Comparison of ENCODE assay signal across 8 cellular contexts in the genomic region with DNA sequence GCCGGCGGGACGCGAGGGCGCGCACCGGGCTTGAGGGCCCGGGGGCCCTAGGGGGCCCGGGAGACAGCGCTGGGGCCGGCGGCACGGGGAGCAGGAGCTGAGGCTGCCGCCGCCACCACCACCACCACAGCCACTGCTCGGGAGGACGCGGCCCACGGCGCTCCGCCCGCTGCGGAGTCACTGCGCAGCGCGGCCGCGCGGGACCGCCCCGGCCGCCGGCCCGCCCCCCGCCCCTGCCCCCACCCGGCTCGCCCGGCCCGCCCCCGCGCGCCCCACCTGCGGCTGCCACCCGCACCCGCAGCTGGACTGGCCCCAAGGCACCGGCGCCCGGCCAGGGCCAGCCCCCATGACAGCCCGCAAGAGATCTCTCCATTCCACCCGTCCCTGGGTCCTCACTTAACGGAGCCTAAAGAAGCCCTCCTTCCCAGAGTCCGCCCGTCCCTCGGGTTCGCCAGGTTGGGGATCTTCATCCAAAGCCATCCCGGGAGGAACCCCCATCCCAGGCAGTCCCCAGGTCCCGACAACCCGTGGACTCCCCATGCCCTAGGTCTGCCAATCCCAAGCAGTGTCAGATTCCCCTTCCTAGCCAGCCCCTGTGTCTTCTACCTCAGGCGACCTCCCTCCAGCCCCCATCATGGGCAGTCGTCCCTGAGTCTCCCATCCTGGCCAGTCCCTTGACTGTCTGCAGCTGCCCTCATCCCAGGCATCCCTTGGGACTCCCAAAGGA. TPM values are rescaled to one million over a fixed set of nuclear protein-coding genes. Genes with fewer than 3 reads are reported as not detected.
DNase-seq lines count a peak whose midpoint lies in the region; ATAC-seq and TF ChIP-seq lines count a peak whose summit lies in the region.

No MANE protein-coding gene starts in this region.

- intact Hi-C loops in CD4-positive, alpha-beta memory T cell (cut with micrococcal nuclease), result no loop called here
- intact Hi-C loops in PC-3 (cut with micrococcal nuclease), result no loop called here
- intact Hi-C loops in naive thymus-derived CD4-positive, alpha-beta T cell (cut with micrococcal nuclease), result no loop called here

- CTCF ChIA-PET in CD4-positive, alpha-beta memory T cell (lab: Charles Lee; ENCODE audit: partially characterized antibody), result interaction anchor here (0.6 to 5.0 kb wide), 4 partner anchors 9 to 161 kb away, joined by 3 to 40 read pairs (median 4); no protein-coding TSS in a partner anchor
- CTCF ChIA-PET in PC-3 (lab: Charles Lee), result no interaction called here
- CTCF ChIA-PET in naive thymus-derived CD4-positive, alpha-beta T cell (lab: Charles Lee), result no interaction called here

- peak overlapping the region; percentile 98 for H3K4me2 ChIP-seq in PC-3 (ENCODE audit: low read length)

- H4K20me1 ChIP-seq in PC-3 (ENCODE audit: low read length), result no peaks in the 10 kb centered on the region

- peak overlapping the region in 1 of 2 donors; percentile 49 for H3K4me3 ChIP-seq in CD4-positive, alpha-beta memory T cell (ENCODE audit: low read length in 2 of 2)
- H3K4me3 ChIP-seq in PC-3 (ENCODE audit: low read length) (peak overlapping the region; percentile 83), endodermal cell (ENCODE audit: low read length) (peak overlapping the region; percentile 71)
- H3K4me3 ChIP-seq in naive thymus-derived CD4-positive, alpha-beta T cell (ENCODE audit: low read length), result peak overlapping the region; percentile 35

- H3K36me3 Mint-ChIP-seq in CD4-positive, alpha-beta memory T cell, result peaks cover 0 to 2% of the 10 kb centered on the region in 2 donors
- H3K36me3 Mint-ChIP-seq in endodermal cell (ENCODE audit: low read depth), result no peaks in the 10 kb centered on the region
- peaks cover 0 to 2% (median 0%) of the 10 kb centered on the region in 5 donors for H3K36me3 Mint-ChIP-seq in naive thymus-derived CD4-positive, alpha-beta T cell

- no TSS peak for BruUV-seq in PC-3 (replicated peaks; lab: Mats Ljungman, UMichigan)

- H3K36me3 ChIP-seq in CD4-positive, alpha-beta memory T cell (ENCODE audit: insufficient read depth, low read length), result no peaks in the 10 kb centered on the region
- H3K36me3 ChIP-seq in PC-3 (ENCODE audit: low read depth, low read length) (no peaks in the 10 kb centered on the region), endodermal cell (ENCODE audit: control insufficient read depth, insufficient read depth, low read length) (no peaks in the 10 kb centered on the region)
- H3K36me3 ChIP-seq in naive thymus-derived CD4-positive, alpha-beta T cell (ENCODE audit: control insufficient read depth in 2 of 3, insufficient read depth in 3 of 3, low read length in 3 of 3), result no peaks in the 10 kb centered on the region

- H3K9ac ChIP-seq in PC-3 (ENCODE audit: low read length), result no peak overlapping the region
- H3K9ac ChIP-seq in endodermal cell (ENCODE audit: extremely low read depth, low read length, poor library complexity, severe bottlenecking), result no peak overlapping the region

- H3K9me2 ChIP-seq in PC-3 (replicated peaks; ENCODE audit: low read length), result no peaks in the 10 kb centered on the region

- no peaks in the 10 kb centered on the region for H3K9me3 ChIP-seq in CD4-positive, alpha-beta memory T cell (ENCODE audit: control insufficient read depth in 1 of 2, low read length in 2 of 2)
- no peaks in the 10 kb centered on the region for H3K9me3 ChIP-seq in PC-3 (ENCODE audit: low read length)
- H3K9me3 ChIP-seq in endodermal cell (ENCODE audit: control insufficient read depth, low read length), result no peaks in the 10 kb centered on the region
- no peaks in the 10 kb centered on the region for H3K9me3 ChIP-seq in naive thymus-derived CD4-positive, alpha-beta T cell (ENCODE audit: control insufficient read depth in 2 of 3, low read length in 3 of 3)

- POLR2A ChIA-PET in CD4-positive, alpha-beta memory T cell (lab: Charles Lee; ENCODE audit: partially characterized antibody), result interaction anchor here (1.3 kb wide), 1 partner anchor 102 kb away, joined by 4 read pairs; the partner anchor contains the start of genes RIBC1 and SMC1A
- POLR2A ChIA-PET in PC-3 (lab: Charles Lee; ENCODE audit: unreplicated experiment), result no interaction called here
- POLR2A ChIA-PET in naive thymus-derived CD4-positive, alpha-beta T cell (lab: Charles Lee), result interaction anchor here (1.4 kb wide), 1 partner anchor 103 kb away, joined by 3 read pairs; no protein-coding TSS in a partner anchor

- H3K79me2 ChIP-seq in PC-3 (ENCODE audit: low read length), result no peaks in the 10 kb centered on the region

- peaks cover 16% of the 10 kb centered on the region for H3K4me1 ChIP-seq in CD4-positive, alpha-beta memory T cell (ENCODE audit: insufficient read depth, low read length)
- 0 out of 2 replicates have a peak, but pooled peaks cover 9% of the 10 kb centered on the region for H3K4me1 ChIP-seq in PC-3 (ENCODE audit: insufficient read depth, low read length)
- H3K4me1 ChIP-seq in endodermal cell (ENCODE audit: control insufficient read depth, insufficient read depth, low read length), result no peaks in the 10 kb centered on the region
- no peaks in the 10 kb centered on the region for H3K4me1 ChIP-seq in naive thymus-derived CD4-positive, alpha-beta T cell (ENCODE audit: control insufficient read depth in 2 of 2, insufficient read depth in 2 of 2, low read length in 2 of 2)

- no peaks in the 10 kb centered on the region for H3F3A ChIP-seq in PC-3 (ENCODE audit: low read length, unreplicated experiment)

- peaks cover 8% of the 10 kb centered on the region for H3K27me3 ChIP-seq in CD4-positive, alpha-beta memory T cell (ENCODE audit: insufficient read depth, low read length)
- H3K27me3 ChIP-seq in PC-3 (ENCODE audit: low read length), result peaks cover 17% of the 10 kb centered on the region
- H3K27me3 ChIP-seq in endodermal cell (ENCODE audit: control insufficient read depth, insufficient read depth, low read length, poor library complexity, severe bottlenecking), result peaks cover 57% of the 10 kb centered on the region
- peaks cover 0 to 11% of the 10 kb centered on the region in 2 donors for H3K27me3 ChIP-seq in naive thymus-derived CD4-positive, alpha-beta T cell (ENCODE audit: control insufficient read depth in 2 of 2, insufficient read depth in 2 of 2, low read length in 2 of 2)

- ATAC-seq in PC-3, result peak; percentile 65
- peak; percentile 56 for ATAC-seq in naive thymus-derived CD4-positive, alpha-beta T cell
- no peak for ATAC-seq in HG03460 (IDR thresholded peaks at IDR 0.05; ENCODE audit: unreplicated experiment)
- ATAC-seq in GM19395 (IDR thresholded peaks at IDR 0.05; ENCODE audit: unreplicated experiment), result no peak

- H3K4me1 Mint-ChIP-seq in CD4-positive, alpha-beta memory T cell, result peaks cover 12 to 23% (median 17%) of the 10 kb centered on the region in 4 donors
- H3K4me1 Mint-ChIP-seq in endodermal cell, result peaks cover 17% of the 10 kb centered on the region
- peaks cover 8 to 21% (median 13%) of the 10 kb centered on the region in 7 donors for H3K4me1 Mint-ChIP-seq in naive thymus-derived CD4-positive, alpha-beta T cell

- 7 to 30% methylated on average over 3 to 46 of the region's 60 CpGs for WGBS in endodermal cell (ENCODE audit: insufficient coverage in 1 of 2, insufficient read length in 1 of 2), 2 experiments

- H3K9me3 Mint-ChIP-seq in CD4-positive, alpha-beta memory T cell, result peaks cover 0 to 2% (median 0%) of the 10 kb centered on the region in 8 donors
- H3K9me3 Mint-ChIP-seq in endodermal cell, result peaks cover 64% of the 10 kb centered on the region
- H3K9me3 Mint-ChIP-seq in naive thymus-derived CD4-positive, alpha-beta T cell, result peaks cover 0 to 7% (median 0%) of the 10 kb centered on the region in 11 donors

- peak overlapping the region; percentile 82; the same call in 1 of the 2 replicates for H2AFZ ChIP-seq in PC-3 (ENCODE audit: low read length)

- no peak overlapping the region for H3K27ac ChIP-seq in CD4-positive, alpha-beta memory T cell (ENCODE audit: low read depth, low read length)
- no peak overlapping the region for H3K27ac ChIP-seq in PC-3 (ENCODE audit: low read length)
- H3K27ac ChIP-seq in endodermal cell (ENCODE audit: low read depth, low read length), result no peak overlapping the region
- no peak overlapping the region for H3K27ac ChIP-seq in naive thymus-derived CD4-positive, alpha-beta T cell (ENCODE audit: low read depth, low read length)

- H3K27ac Mint-ChIP-seq in CD4-positive, alpha-beta memory T cell, result peak overlapping the region in 2 of 7 donors; percentile 60 to 70
- H3K27ac Mint-ChIP-seq in endodermal cell, result no peak overlapping the region
- H3K27ac Mint-ChIP-seq in naive thymus-derived CD4-positive, alpha-beta T cell, result peak overlapping the region in 1 of 9 donors; percentile 56

- peak in 2 of 5 donors; percentile 23 to 24 for DNase-seq in CD4-positive, alpha-beta memory T cell
- DNase-seq in PC-3 (no peak), endodermal cell (peak; percentile 58), LoVo (ENCODE audit: low spot score) (no peak), DMS79 (lab: John Stamatoyannopoulos, UW) (no peak)
- DNase-seq in naive thymus-derived CD4-positive, alpha-beta T cell, result peak in 3 of 9 donors; percentile 7 to 11 (median 9)

- peak overlapping the region; percentile 46 to 88 (median 67) for H3K4me3 Mint-ChIP-seq in CD4-positive, alpha-beta memory T cell
- peak overlapping the region; percentile 64 for H3K4me3 Mint-ChIP-seq in endodermal cell
- H3K4me3 Mint-ChIP-seq in naive thymus-derived CD4-positive, alpha-beta T cell, result peak overlapping the region; percentile 44 to 89 (median 72)

- TF ChIP-seq CTCF in PC-3 (conservative IDR thresholded peaks at IDR 0.05; ENCODE audit: low read depth, low read length) (no peak), endodermal cell (conservative IDR thresholded peaks at IDR 0.05) (no peak)

- H3K27me3 Mint-ChIP-seq in CD4-positive, alpha-beta memory T cell, result peaks cover 25 to 33% of the 10 kb centered on the region in 2 donors
- peaks cover 55% of the 10 kb centered on the region for H3K27me3 Mint-ChIP-seq in endodermal cell (ENCODE audit: insufficient read depth)
- peaks cover 28 to 70% (median 50%) of the 10 kb centered on the region in 5 donors for H3K27me3 Mint-ChIP-seq in naive thymus-derived CD4-positive, alpha-beta T cell

RNA-seq across cellular contexts. Expression of gene IQSEC2, which starts 40.0 kb away (rescaled TPM):
- 1 to 10 TPM; 1.5 TPM for total RNA-seq in CD4-positive, alpha-beta memory T cell
- under 1 TPM; 0.12 to 0.33 TPM for polyA plus RNA-seq in CD4-positive, alpha-beta memory T cell
- total RNA-seq in PC-3 (2014; rRNA removed) (8.5 and 19.3 TPM in 2 replicates), endodermal cell (10 to 100 TPM; 14.7 to 18.2 TPM)
- 7.8 TPM for polyA plus RNA-seq in endodermal cell (2013, experiment 1 of 2)
- 8.6 TPM for polyA plus RNA-seq in endodermal cell (2013, experiment 2 of 2)
- 1 to 10 TPM in 2 of 5 experiments, under 1 TPM in 3; 0.46 to 9.1 (median 1.00) TPM for total RNA-seq in naive thymus-derived CD4-positive, alpha-beta T cell
- under 1 TPM; 0.20 to 0.24 TPM for polyA plus RNA-seq in naive thymus-derived CD4-positive, alpha-beta T cell

Comparison
In these comparisons a context has a peak if more than half of its experiments do, and no peak if none do; other contexts are left out.
1. ATAC-seq: peak in PC-3 (single experiment) and naive thymus-derived CD4-positive, alpha-beta T cell (single experiment); none in HG03460 (single experiment) and GM19395 (single experiment).
2. Peak in every context shown above with its lines, with median percentiles within 50 percentile points of each other: H3K4me3 Mint-ChIP-seq.